In genomic region chr1:188023206-188023605, GRCh38 we compare ENCODE assay signal across 24 cellular contexts.
A peak's percentile ranks its signal among the peaks of the same experiment; 100 is the strongest.
DNase-seq lines count a peak whose midpoint lies in the region; ATAC-seq and TF ChIP-seq lines count a peak whose summit lies in the region.
"Had no signal": no experiment of that assay in that cellular context is flagged by ENCODE, and none has a peak within 500 bp of the region (broad histone marks: within the 10 kb centered on the region; RNA-seq: fewer than 3 reads in every experiment).

No MANE protein-coding gene starts in this region.

- H3K4me1 Mint-ChIP-seq in progenitor cell of endocrine pancreas (ENCODE audit: low read depth) = peaks cover 7% of the 10 kb centered on the region
- H3K4me1 Mint-ChIP-seq: CD14-positive monocyte, T-cell had no signal

- no peak for ATAC-seq in GM19023 (IDR thresholded peaks at IDR 0.05; ENCODE audit: unreplicated experiment)
- ATAC-seq: HCT116, SK-N-SH treated with all-trans-retinoic acid at 6 μM for 48 hours, T-cell had no signal

- H3K36me3 Mint-ChIP-seq in progenitor cell of endocrine pancreas (ENCODE audit: insufficient read depth) = no peaks in the 10 kb centered on the region
- H3K36me3 Mint-ChIP-seq: CD14-positive monocyte, T-cell had no signal

- no peak overlapping the region for H3K4me3 Mint-ChIP-seq in progenitor cell of endocrine pancreas (ENCODE audit: low read depth)
- H3K4me3 Mint-ChIP-seq: CD14-positive monocyte, T-cell had no signal

- no peak for TF ChIP-seq CTCF in progenitor cell of endocrine pancreas (IDR thresholded peaks at IDR 0.05; ENCODE audit: unreplicated experiment)

- DNase-seq in HCEC 1CT = peak; percentile 73
- DNase-seq in amniotic stem cell (lab: John Stamatoyannopoulos, UW) = peak; percentile 10
- DNase-seq in fibroblast of peridontal ligament (ENCODE audit: extremely low read depth) = peak; percentile 11
- DNase-seq in GM19238 (ENCODE audit: insufficient read length, low spot score) = no peak
- DNase-seq in middle frontal gyrus (ENCODE audit: extremely low spot score, low spot score) = no peak
- no peak for DNase-seq in progenitor cell of endocrine pancreas (ENCODE audit: low spot score, unreplicated experiment)
- DNase-seq: COR-L47, DMS 273 treated with DMSO at 0.1 percent for 48 hours, DND-41, GF-D8, KBM-7, NCI-H1694 treated with DMSO at 0.1 percent for 48 hours, NCI-H2107, NCI-H2227 treated with DMSO at 0.1 percent for 48 hours, NCI-H510A treated with DMSO at 0.1 percent for 48 hours, NCI-H82, OCI-M1, RPMI8226, SIG-M5, T-cell had no signal

- H3K27ac Mint-ChIP-seq in progenitor cell of endocrine pancreas = no peak overlapping the region
- H3K27ac Mint-ChIP-seq: CD14-positive monocyte, T-cell had no signal

- H3K9me3 Mint-ChIP-seq in progenitor cell of endocrine pancreas (ENCODE audit: low read depth) = no peaks in the 10 kb centered on the region

- no peaks in the 10 kb centered on the region for H3K27me3 Mint-ChIP-seq in progenitor cell of endocrine pancreas
- H3K27me3 Mint-ChIP-seq: T-cell had no signal

Comparison
In these comparisons a context has a peak if more than half of its experiments do, and no peak if none do; other contexts are left out.
1. DNase-seq: peak in HCEC 1CT (single experiment), amniotic stem cell (single experiment) and fibroblast of peridontal ligament (single experiment); none in GM19238 (single experiment), middle frontal gyrus (single experiment) and progenitor cell of endocrine pancreas (single experiment).